Comparison of ENCODE assay signal across 14 cellular contexts in the genomic region with DNA sequence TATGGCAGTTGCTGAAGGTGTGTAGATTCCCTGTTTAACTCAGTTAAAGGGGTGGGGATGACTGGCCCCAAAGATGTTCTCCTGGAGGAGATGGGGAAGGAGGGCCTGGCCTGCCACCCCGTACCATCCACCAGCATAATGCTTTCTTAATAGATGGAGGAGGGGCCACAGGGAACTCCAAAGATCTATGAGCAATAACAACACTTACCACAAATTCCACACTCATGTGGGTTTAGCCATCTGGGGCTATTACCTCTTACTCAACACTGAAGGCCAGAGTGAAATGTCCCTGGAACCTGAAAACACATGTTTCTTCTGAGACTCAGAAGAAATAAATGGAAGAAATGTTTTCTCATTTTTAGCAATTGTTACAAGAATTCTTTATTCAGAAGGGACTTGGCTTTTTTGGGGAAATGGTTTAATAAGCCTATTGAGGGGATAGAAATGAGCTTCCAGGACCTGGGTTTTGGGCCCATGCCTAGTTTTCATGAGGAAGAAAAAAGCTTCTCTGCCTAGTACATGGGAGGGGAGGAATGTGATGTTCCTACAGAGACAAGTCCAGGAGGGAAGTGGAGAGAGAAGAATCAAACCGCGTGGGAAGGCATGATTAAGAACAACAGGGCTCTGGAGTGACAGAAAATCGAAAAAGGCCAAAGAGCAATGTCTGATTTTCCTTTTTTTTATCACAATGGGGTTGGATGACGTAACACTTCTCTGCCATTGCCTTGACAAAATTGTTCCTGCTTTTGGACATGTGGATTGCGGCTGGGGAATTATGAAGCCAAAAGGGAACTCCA.
DNase-seq lines count a peak whose midpoint lies in the region; ATAC-seq, FAIRE-seq and TF ChIP-seq lines count a peak whose summit lies in the region.
"Had no signal": no experiment of that assay in that cellular context is flagged by ENCODE, and none has a peak within 500 bp of the region (broad histone marks: within the 10 kb centered on the region; RNA-seq: fewer than 3 reads in every experiment).

No MANE protein-coding gene starts in this region.

- no peaks in the 10 kb centered on the region for H3K4me1 ChIP-seq in mucosa of descending colon (ENCODE audit: low read depth)
- H3K4me1 ChIP-seq: SJSA1 had no signal

- H3K27me3 Mint-ChIP-seq in mesothelial cell of epicardium (ENCODE audit: low read depth): no peaks in the 10 kb centered on the region
- H3K27me3 Mint-ChIP-seq in activated T-helper 2 cell treated with anti-CD3 and anti-CD28 coated beads, Interferon-gamma antibody, Interleukin-2, Interleukin-4, amounts not matched to agents 10 μg/mL and 5 μg/mL and 100 μg/mL, durations not matched to agents 14 hours and 24 hours and 36 hours (ENCODE audit: low read depth): no peaks in the 10 kb centered on the region
- H3K27me3 Mint-ChIP-seq: activated naive CD8-positive, alpha-beta T cell treated with anti-CD3 and anti-CD28 coated beads, Interleukin-2, amount 10 ng/mL, durations not matched to agents 7 days and 5 days had no signal

- FAIRE-seq in RCC 7860 (lab: Jason Lieb, UNC): no peak
- FAIRE-seq: kidney had no signal

- H3K36me3 ChIP-seq in mucosa of descending colon (ENCODE audit: low read depth): no peaks in the 10 kb centered on the region
- H3K36me3 ChIP-seq: SJSA1 had no signal

- H3K4me3 ChIP-seq in fibroblast of mammary gland (ENCODE audit: control insufficient read depth, low read depth, low read length): no peak overlapping the region
- H3K4me3 ChIP-seq in skeletal muscle cell (ENCODE audit: low read depth, low read length): no peak overlapping the region
- H3K4me3 ChIP-seq in mucosa of descending colon: no peak overlapping the region
- H3K4me3 ChIP-seq: SJSA1 had no signal

- TF ChIP-seq CTCF in fibroblast of mammary gland (conservative IDR thresholded peaks at IDR 0.05; ENCODE audit: control insufficient read depth, insufficient read depth, low read depth, low read length): no peak
- TF ChIP-seq CTCF in mucosa of descending colon (IDR thresholded peaks at IDR 0.05): no peak
- TF ChIP-seq CTCF in mesothelial cell of epicardium (IDR thresholded peaks at IDR 0.05; ENCODE audit: unreplicated experiment): no peak

- intact Hi-C loops in mucosa of descending colon (cut with DNase I, micrococcal nuclease): no loop called here
- intact Hi-C loops in activated T-helper 2 cell treated with anti-CD3 and anti-CD28 coated beads, Interferon-gamma antibody, Interleukin-2, Interleukin-4, amounts not matched to agents 10 μg/mL and 5 μg/mL and 100 μg/mL, durations not matched to agents 14 hours and 24 hours and 36 hours (cut with micrococcal nuclease): no loop called here

- H3K4me1 Mint-ChIP-seq in mesothelial cell of epicardium: no peaks in the 10 kb centered on the region
- H3K4me1 Mint-ChIP-seq in activated T-helper 2 cell treated with anti-CD3 and anti-CD28 coated beads, Interferon-gamma antibody, Interleukin-2, Interleukin-4, amounts not matched to agents 10 μg/mL and 5 μg/mL and 100 μg/mL, durations not matched to agents 14 hours and 24 hours and 36 hours (ENCODE audit: low read depth): no peaks in the 10 kb centered on the region
- H3K4me1 Mint-ChIP-seq: activated naive CD8-positive, alpha-beta T cell treated with anti-CD3 and anti-CD28 coated beads, Interleukin-2, amount 10 ng/mL, durations not matched to agents 7 days and 5 days; stimulated activated naive CD8-positive, alpha-beta T cell treated with anti-CD3 and anti-CD28 coated beads, Interleukin-15, amount 100 ng/mL, for 72 hours had no signal

- no peaks in the 10 kb centered on the region for H3K36me3 Mint-ChIP-seq in mesothelial cell of epicardium
- H3K36me3 Mint-ChIP-seq in activated T-helper 2 cell treated with anti-CD3 and anti-CD28 coated beads, Interferon-gamma antibody, Interleukin-2, Interleukin-4, amounts not matched to agents 10 μg/mL and 5 μg/mL and 100 μg/mL, durations not matched to agents 14 hours and 24 hours and 36 hours (ENCODE audit: low read depth): no peaks in the 10 kb centered on the region
- H3K36me3 Mint-ChIP-seq: activated naive CD8-positive, alpha-beta T cell treated with anti-CD3 and anti-CD28 coated beads, Interleukin-2, amount 10 ng/mL, durations not matched to agents 7 days and 5 days had no signal

- H3K9me3 ChIP-seq in mucosa of descending colon: no peaks in the 10 kb centered on the region
- H3K9me3 ChIP-seq: SJSA1 had no signal

- no peak for ATAC-seq in mucosa of descending colon
- ATAC-seq: stimulated activated naive CD8-positive, alpha-beta T cell treated with anti-CD3 and anti-CD28 coated beads, Interleukin-15, amount 100 ng/mL, for 72 hours had no signal

- peak; percentile 75 for DNase-seq in GM04504 (ENCODE audit: low read depth)
- peak; percentile 25 for DNase-seq in RCC 7860 (ENCODE audit: low spot score)
- peak; percentile 93 for DNase-seq in fibroblast of mammary gland (ENCODE audit: low read depth)
- DNase-seq in skeletal muscle cell (ENCODE audit: low read depth): peak; percentile 68
- DNase-seq in mucosa of descending colon: no peak
- DNase-seq in mesothelial cell of epicardium (ENCODE audit: low spot score in 2 of 2, unreplicated experiment in 2 of 2): no peak
- DNase-seq in NCI-H2107 treated with DMSO at 0.1 percent for 48 hours (lab: John Stamatoyannopoulos, UW; ENCODE audit: unreplicated experiment): no peak
- DNase-seq in activated T-helper 2 cell treated with anti-CD3 and anti-CD28 coated beads, Interferon-gamma antibody, Interleukin-2, Interleukin-4, amounts not matched to agents 10 μg/mL and 5 μg/mL and 100 μg/mL, durations not matched to agents 14 hours and 24 hours and 36 hours (ENCODE audit: low spot score): no peak
- DNase-seq: activated naive CD8-positive, alpha-beta T cell treated with anti-CD3 and anti-CD28 coated beads, Interleukin-2, amount 10 ng/mL, durations not matched to agents 7 days and 5 days; cortex of kidney; kidney; NCI-H2081 treated with DMSO at 0.1 percent for 48 hours; stimulated activated naive CD8-positive, alpha-beta T cell treated with anti-CD3 and anti-CD28 coated beads, Interleukin-15, amount 100 ng/mL, for 72 hours had no signal

- no peak overlapping the region for H3K27ac Mint-ChIP-seq in mesothelial cell of epicardium
- no peak overlapping the region for H3K27ac Mint-ChIP-seq in activated T-helper 2 cell treated with anti-CD3 and anti-CD28 coated beads, Interferon-gamma antibody, Interleukin-2, Interleukin-4, amounts not matched to agents 10 μg/mL and 5 μg/mL and 100 μg/mL, durations not matched to agents 14 hours and 24 hours and 36 hours
- H3K27ac Mint-ChIP-seq: activated naive CD8-positive, alpha-beta T cell treated with anti-CD3 and anti-CD28 coated beads, Interleukin-2, amount 10 ng/mL, durations not matched to agents 7 days and 5 days; stimulated activated naive CD8-positive, alpha-beta T cell treated with anti-CD3 and anti-CD28 coated beads, Interleukin-15, amount 100 ng/mL, for 72 hours had no signal

- peaks cover 13% of the 10 kb centered on the region for H3K9me3 Mint-ChIP-seq in mesothelial cell of epicardium
- H3K9me3 Mint-ChIP-seq in activated T-helper 2 cell treated with anti-CD3 and anti-CD28 coated beads, Interferon-gamma antibody, Interleukin-2, Interleukin-4, amounts not matched to agents 10 μg/mL and 5 μg/mL and 100 μg/mL, durations not matched to agents 14 hours and 24 hours and 36 hours: no peaks in the 10 kb centered on the region
- H3K9me3 Mint-ChIP-seq: activated naive CD8-positive, alpha-beta T cell treated with anti-CD3 and anti-CD28 coated beads, Interleukin-2, amount 10 ng/mL, durations not matched to agents 7 days and 5 days; stimulated activated naive CD8-positive, alpha-beta T cell treated with anti-CD3 and anti-CD28 coated beads, Interleukin-15, amount 100 ng/mL, for 72 hours had no signal

- H3K4me3 Mint-ChIP-seq in mesothelial cell of epicardium: no peak overlapping the region
- no peak overlapping the region for H3K4me3 Mint-ChIP-seq in activated T-helper 2 cell treated with anti-CD3 and anti-CD28 coated beads, Interferon-gamma antibody, Interleukin-2, Interleukin-4, amounts not matched to agents 10 μg/mL and 5 μg/mL and 100 μg/mL, durations not matched to agents 14 hours and 24 hours and 36 hours (ENCODE audit: low read depth)
- H3K4me3 Mint-ChIP-seq: activated naive CD8-positive, alpha-beta T cell treated with anti-CD3 and anti-CD28 coated beads, Interleukin-2, amount 10 ng/mL, durations not matched to agents 7 days and 5 days; stimulated activated naive CD8-positive, alpha-beta T cell treated with anti-CD3 and anti-CD28 coated beads, Interleukin-15, amount 100 ng/mL, for 72 hours had no signal

Comparison
In these comparisons a context has a peak if more than half of its experiments do, and no peak if none do; other contexts are left out.
1. DNase-seq: peak in GM04504 (single experiment), RCC 7860 (single experiment), fibroblast of mammary gland (single experiment) and skeletal muscle cell (single experiment); none in mucosa of descending colon (0 of 3), mesothelial cell of epicardium (0 of 2), NCI-H2107 treated with DMSO at 0.1 percent for 48 hours (single experiment) and activated T-helper 2 cell treated with anti-CD3 and anti-CD28 coated beads, Interferon-gamma antibody, Interleukin-2, Interleukin-4, amounts not matched to agents 10 μg/mL and 5 μg/mL and 100 μg/mL, durations not matched to agents 14 hours and 24 hours and 36 hours (single experiment).